ENCODE assay signal across 8 cellular contexts in genomic region chr18:9614401-9615279, GRCh38. TPM values are rescaled to one million over a fixed set of nuclear protein-coding genes. Genes with fewer than 3 reads are reported as not detected.
A peak's percentile ranks its signal among the peaks of the same experiment; 100 is the strongest.
DNase-seq lines count a peak whose midpoint lies in the region; ATAC-seq and TF ChIP-seq lines count a peak whose summit lies in the region.

A gene with protein sequence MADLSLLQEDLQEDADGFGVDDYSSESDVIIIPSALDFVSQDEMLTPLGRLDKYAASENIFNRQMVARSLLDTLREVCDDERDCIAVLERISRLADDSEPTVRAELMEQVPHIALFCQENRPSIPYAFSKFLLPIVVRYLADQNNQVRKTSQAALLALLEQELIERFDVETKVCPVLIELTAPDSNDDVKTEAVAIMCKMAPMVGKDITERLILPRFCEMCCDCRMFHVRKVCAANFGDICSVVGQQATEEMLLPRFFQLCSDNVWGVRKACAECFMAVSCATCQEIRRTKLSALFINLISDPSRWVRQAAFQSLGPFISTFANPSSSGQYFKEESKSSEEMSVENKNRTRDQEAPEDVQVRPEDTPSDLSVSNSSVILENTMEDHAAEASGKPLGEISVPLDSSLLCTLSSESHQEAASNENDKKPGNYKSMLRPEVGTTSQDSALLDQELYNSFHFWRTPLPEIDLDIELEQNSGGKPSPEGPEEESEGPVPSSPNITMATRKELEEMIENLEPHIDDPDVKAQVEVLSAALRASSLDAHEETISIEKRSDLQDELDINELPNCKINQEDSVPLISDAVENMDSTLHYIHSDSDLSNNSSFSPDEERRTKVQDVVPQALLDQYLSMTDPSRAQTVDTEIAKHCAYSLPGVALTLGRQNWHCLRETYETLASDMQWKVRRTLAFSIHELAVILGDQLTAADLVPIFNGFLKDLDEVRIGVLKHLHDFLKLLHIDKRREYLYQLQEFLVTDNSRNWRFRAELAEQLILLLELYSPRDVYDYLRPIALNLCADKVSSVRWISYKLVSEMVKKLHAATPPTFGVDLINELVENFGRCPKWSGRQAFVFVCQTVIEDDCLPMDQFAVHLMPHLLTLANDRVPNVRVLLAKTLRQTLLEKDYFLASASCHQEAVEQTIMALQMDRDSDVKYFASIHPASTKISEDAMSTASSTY (minus strand): TSS chr18:9614559. CDS start chr18:9614484, 75 bp downstream.

- ATAC-seq in GM18907 (IDR thresholded peaks at IDR 0.05; ENCODE audit: unreplicated experiment) (peak; percentile 52), HG03135 (IDR thresholded peaks at IDR 0.05; ENCODE audit: unreplicated experiment) (peak; percentile 62), lung (ENCODE audit: insufficient read depth, low FRiP score) (peak; percentile 81)

- no peaks in the 10 kb centered on the region for H3K9me3 ChIP-seq in lung (ENCODE audit: control insufficient read depth in 2 of 2, insufficient read depth in 1 of 2, low read length in 1 of 2)

- peak; percentile 70 for DNase-seq in ACHN
- peak; percentile 82 for DNase-seq in NCI-H748 (lab: John Stamatoyannopoulos, UW; ENCODE audit: unreplicated experiment)
- peak; percentile 88 for DNase-seq in activated CD8-positive, alpha-beta memory T cell treated with anti-CD3 and anti-CD28 coated beads for 24 hours
- peak; percentile 39 for DNase-seq in effector CD8-positive, alpha-beta T cell (lab: John Stamatoyannopoulos, UW)
- DNase-seq in lung (ENCODE audit: low spot score) = peak; percentile 78
- DNase-seq in stimulated activated CD4-positive, alpha-beta T cell treated with anti-CD3 and anti-CD28 coated beads, TNF-alpha, amount 100 ng/mL, for 1 hour (ENCODE audit: low read depth in 3 of 3, low spot score in 1 of 3) = peak; percentile 16 to 60 (median 31)

- WGBS in lung, 2 donors = 0% methylated on average over 60 to 127 of the region's 127 CpGs

- H3K4me3 ChIP-seq in lung = peak within 1 kb of the TSS; percentile 75

- H3K4me1 ChIP-seq in lung (ENCODE audit: control insufficient read depth in 2 of 2, insufficient read depth in 2 of 2, low read length in 2 of 2) = peaks cover 2 to 5% of the 10 kb centered on the region in 2 donors

- TF ChIP-seq CTCF in lung (IDR thresholded peaks at IDR 0.05; ENCODE audit: control extremely low read depth, extremely low read depth) = no peak

- H3K27ac ChIP-seq in lung (ENCODE audit: low read depth in 1 of 2, low read length in 1 of 2) = peak within 1 kb of the TSS; percentile 98 to 99

- H3K27me3 ChIP-seq in lung (ENCODE audit: control insufficient read depth, insufficient read depth) = no peaks in the 10 kb centered on the region

- in situ Hi-C loops in ACHN (cut with HindIII; ENCODE audit: low pct_ligation_motif_present, low pct_unique_long_range_greater_than_20kb, low sequenced_read_pairs) = no loop called here

- peaks cover 0 to 5% of the 10 kb centered on the region in 2 donors for H3K36me3 ChIP-seq in lung (ENCODE audit: control insufficient read depth in 2 of 2, insufficient read depth in 2 of 2, low read length in 2 of 2)

RNA-seq across cellular contexts. Expression of the gene that starts here (rescaled TPM):
- total RNA-seq in lung = 100 to 1,000 TPM; 149 to 190 TPM
- 10 to 100 TPM; 34.4 to 48.6 TPM for polyA plus RNA-seq in lung

Comparison
In these comparisons a context has a peak if more than half of its experiments do, and no peak if none do; other contexts are left out.
1. Peak in every context shown above with its lines: DNase-seq, ATAC-seq, H3K4me3 ChIP-seq and H3K27ac ChIP-seq.
2. DNase-seq: peak in every context shown above with its lines; median percentile 88 in activated CD8-positive, alpha-beta memory T cell treated with anti-CD3 and anti-CD28 coated beads for 24 hours; 82 in NCI-H748; 78 in lung; 70 in ACHN; 39 in effector CD8-positive, alpha-beta T cell; 31 in stimulated activated CD4-positive, alpha-beta T cell treated with anti-CD3 and anti-CD28 coated beads, TNF-alpha, amount 100 ng/mL, for 1 hour.